ENCODE assay signal across 1 cellular context in genomic region chr15:74238984-74239645, GRCh38.
TF ChIP-seq lines count a peak whose summit lies in the region.

No MANE protein-coding gene starts in this region.

TF ChIP-seq in HepG2, 621 proteins besides CTCF, POLR2A, EP300 and RAD21:
- TF ChIP-seq YEATS4 (CRISPR knock-in tag; IDR thresholded peaks at IDR 0.05; ENCODE audit: borderline replicate concordance) (no peak), ZNF20 (CRISPR knock-in tag; IDR thresholded peaks at IDR 0.05) (no peak), TMF1 (CRISPR knock-in tag; IDR thresholded peaks at IDR 0.05; ENCODE audit: low read depth) (no peak), WIZ (CRISPR knock-in tag; IDR thresholded peaks at IDR 0.05) (no peak)
